In genomic region chr17:68197091-68197996, GRCh38 we compare ENCODE assay signal across 10 cellular contexts. TPM values are rescaled to one million over a fixed set of nuclear protein-coding genes. Genes with fewer than 3 reads are reported as not detected.
DNase-seq lines count a peak whose midpoint lies in the region; ATAC-seq, FAIRE-seq and TF ChIP-seq lines count a peak whose summit lies in the region.
"Had no signal": no experiment of that assay in that cellular context is flagged by ENCODE, and none has a peak within 500 bp of the region (broad histone marks: within the 10 kb centered on the region; RNA-seq: fewer than 3 reads in every experiment).

No MANE protein-coding gene starts in this region.

- dilution Hi-C loops in keratinocyte (cut with MboI; ENCODE audit: extremely low pct_ligation_motif_present, low sequenced_read_pairs), result no loop called here

- H3K4me1 Mint-ChIP-seq in MCF 10A (ENCODE audit: insufficient read depth, unreplicated experiment), result no peaks in the 10 kb centered on the region

- H3K27me3 Mint-ChIP-seq in MCF 10A (ENCODE audit: insufficient read depth, unreplicated experiment), result peaks cover 67% of the 10 kb centered on the region

- no peak overlapping the region for H3K27ac ChIP-seq in keratinocyte (ENCODE audit: control insufficient read depth, insufficient read depth, low read length)
- H3K27ac ChIP-seq in thoracic aorta, result no peak overlapping the region

- H3K36me3 ChIP-seq in keratinocyte (ENCODE audit: control insufficient read depth in 2 of 2, extremely low read depth in 1 of 2, insufficient read depth in 2 of 2, low read length in 2 of 2) (no peaks in the 10 kb centered on the region), thoracic aorta (no peaks in the 10 kb centered on the region)

- H2AFZ ChIP-seq in keratinocyte (ENCODE audit: control insufficient read depth, low read length), result no peak overlapping the region

- H3K4me2 ChIP-seq in keratinocyte (ENCODE audit: control insufficient read depth, extremely low read depth, insufficient read depth, low read depth, low read length), result peak overlapping the region; percentile 48

- H3K4me3 ChIP-seq in keratinocyte (ENCODE audit: control insufficient read depth in 2 of 3, extremely low read depth in 1 of 3, insufficient read depth in 2 of 3, low read depth in 1 of 3, low read length in 3 of 3) (no peak overlapping the region), thoracic aorta (peak overlapping the region; percentile 72)
- H3K4me3 ChIP-seq: lung had no signal

- ATAC-seq in thoracic aorta (ENCODE audit: insufficient number of reproducible peaks, low FRiP score, low read depth), result no peak
- ATAC-seq in GM21723 (IDR thresholded peaks at IDR 0.05; ENCODE audit: unreplicated experiment), result no peak

- H3K9ac ChIP-seq in keratinocyte (ENCODE audit: control insufficient read depth, extremely low read depth, insufficient read depth, low read length), result no peak overlapping the region

- H3K4me1 ChIP-seq in keratinocyte (ENCODE audit: control insufficient read depth, extremely low read depth, insufficient read depth, low read length), result peaks cover 9% of the 10 kb centered on the region
- H3K4me1 ChIP-seq in thoracic aorta (ENCODE audit: control insufficient read depth in 1 of 2, low read depth in 2 of 2), result peaks cover 31 to 54% of the 10 kb centered on the region in 2 donors

- CTCF ChIA-PET in MCF 10A (lab: Yijun Ruan, JAX), result interaction anchor here (0.6 kb wide), 4 partner anchors 24 to 314 kb away, joined by 3 to 5 read pairs (median 3); no protein-coding TSS in a partner anchor

- FAIRE-seq in keratinocyte (lab: Jason Lieb, UNC), result no peak
- FAIRE-seq: TTC549 had no signal

- H3K9me1 ChIP-seq in keratinocyte (ENCODE audit: control insufficient read depth, extremely low read depth, insufficient read depth, low read length), result no peaks in the 10 kb centered on the region

- H4K20me1 ChIP-seq in keratinocyte (ENCODE audit: control insufficient read depth, extremely low read depth, insufficient read depth, low read length), result no peaks in the 10 kb centered on the region

- no TSS peak for BruUV-seq in MCF 10A (replicated peaks; lab: Mats Ljungman, UMichigan)

- intact Hi-C loops in MCF 10A (cut with micrococcal nuclease), result no loop called here

- no peaks in the 10 kb centered on the region for H3K36me3 Mint-ChIP-seq in MCF 10A (ENCODE audit: insufficient read depth, unreplicated experiment)

- no peaks in the 10 kb centered on the region for H3K9me3 Mint-ChIP-seq in MCF 10A (ENCODE audit: unreplicated experiment)

- TF ChIP-seq CTCF in MCF 10A (IDR thresholded peaks at IDR 0.05; ENCODE audit: unreplicated experiment) (no peak), keratinocyte (optimal IDR thresholded peaks at IDR 0.05 in 1 of 3, IDR thresholded peaks at IDR 0.05 in 1 of 3, conservative IDR thresholded peaks at IDR 0.05 in 1 of 3; ENCODE audit: extremely low read depth in 1 of 3, insufficient read depth in 2 of 3, low read length in 3 of 3) (no peak), thoracic aorta (IDR thresholded peaks at IDR 0.05) (no peak)

- H3K4me3 Mint-ChIP-seq in MCF 10A (ENCODE audit: unreplicated experiment), result no peak overlapping the region

- no peaks in the 10 kb centered on the region for H3K79me2 ChIP-seq in keratinocyte (ENCODE audit: control insufficient read depth, insufficient read depth, low read length)

- in situ Hi-C loops in T47D (cut with HindIII; ENCODE audit: low pct_unique_long_range_greater_than_20kb, low sequenced_read_pairs), result no loop called here

- DNase-seq in T47D (ENCODE audit: low read depth in 1 of 2, low spot score in 1 of 2) (peak; percentile 67 to 77), MCF 10A (ENCODE audit: unreplicated experiment) (no peak), keratinocyte (ENCODE audit: low read depth, low spot score) (no peak), thoracic aorta (ENCODE audit: low spot score) (no peak), DMS79 treated with DMSO at 0.1 percent for 48 hours (lab: John Stamatoyannopoulos, UW) (no peak), C1 segment of cervical spinal cord (lab: John Stamatoyannopoulos, UW) (no peak)
- DNase-seq in activated effector memory CD4-positive, alpha-beta T cell treated with anti-CD3 and anti-CD28 coated beads, Interleukin-2, amount 50 U/mL, for 16 hours, result peak; percentile 83

- POLR2A ChIA-PET in MCF 10A (lab: Yijun Ruan, JAX), result interaction anchor here (0.7 kb wide), 1 partner anchor 11 kb away, joined by 3 read pairs; no protein-coding TSS in a partner anchor

- H3K27ac Mint-ChIP-seq in MCF 10A (ENCODE audit: low read depth, unreplicated experiment), result no peak overlapping the region

- H3K9me3 ChIP-seq in keratinocyte (ENCODE audit: control insufficient read depth, low read depth, low read length) (no peaks in the 10 kb centered on the region), thoracic aorta (no peaks in the 10 kb centered on the region)

- H3K27me3 ChIP-seq in keratinocyte (ENCODE audit: control insufficient read depth, extremely low read depth, insufficient read depth, low read length) (peaks cover 54% of the 10 kb centered on the region), thoracic aorta (replicated peaks; ENCODE audit: insufficient read depth) (peaks cover 6% of the 10 kb centered on the region)

RNA-seq across cellular contexts. Expression of gene AMZ2, which starts 50.5 kb away (rescaled TPM):
- 127 and 147 TPM in 2 replicates for total RNA-seq in MCF 10A (2022)
- 80.8 to 123 TPM (median 89.6 TPM) in 3 replicates for polyA plus RNA-seq in keratinocyte
- 79.7 TPM for polyA plus RNA-seq in keratinocyte (2011; ENCODE audit: low read depth)
- 96.7 and 162 TPM in 2 replicates for polyA plus RNA-seq in keratinocyte (2011; cell fraction: cytosol; rRNA removed)
- 53.4 and 62.0 TPM in 2 replicates for polyA plus RNA-seq in keratinocyte (2011; cell fraction: nucleus; rRNA removed)
- polyA plus RNA-seq in keratinocyte (2012; ENCODE audit: low replicate concordance), result 74.7 and 84.3 TPM in 2 replicates
- 34.4 to 61.8 TPM (median 48.0 TPM) in 3 replicates for polyA minus RNA-seq in keratinocyte
- polyA minus RNA-seq in keratinocyte (2011; cell fraction: cytosol; rRNA and poly(A)+ RNA removed), result 38.8 TPM
- polyA minus RNA-seq in keratinocyte (2011; cell fraction: nucleus; rRNA and poly(A)+ RNA removed), result 8.9 and 14.4 TPM in 2 replicates
- 10 to 100 TPM; 28.7 to 42.6 TPM for total RNA-seq in thoracic aorta

Comparison
In these comparisons a context has a peak if more than half of its experiments do, and no peak if none do; other contexts are left out.
1. DNase-seq: peak in T47D (2 of 2) and activated effector memory CD4-positive, alpha-beta T cell treated with anti-CD3 and anti-CD28 coated beads, Interleukin-2, amount 50 U/mL, for 16 hours (single experiment); none in MCF 10A (single experiment), keratinocyte (single experiment), thoracic aorta (single experiment), DMS79 treated with DMSO at 0.1 percent for 48 hours (single experiment) and C1 segment of cervical spinal cord (0 of 14).